In the genomic region with DNA sequence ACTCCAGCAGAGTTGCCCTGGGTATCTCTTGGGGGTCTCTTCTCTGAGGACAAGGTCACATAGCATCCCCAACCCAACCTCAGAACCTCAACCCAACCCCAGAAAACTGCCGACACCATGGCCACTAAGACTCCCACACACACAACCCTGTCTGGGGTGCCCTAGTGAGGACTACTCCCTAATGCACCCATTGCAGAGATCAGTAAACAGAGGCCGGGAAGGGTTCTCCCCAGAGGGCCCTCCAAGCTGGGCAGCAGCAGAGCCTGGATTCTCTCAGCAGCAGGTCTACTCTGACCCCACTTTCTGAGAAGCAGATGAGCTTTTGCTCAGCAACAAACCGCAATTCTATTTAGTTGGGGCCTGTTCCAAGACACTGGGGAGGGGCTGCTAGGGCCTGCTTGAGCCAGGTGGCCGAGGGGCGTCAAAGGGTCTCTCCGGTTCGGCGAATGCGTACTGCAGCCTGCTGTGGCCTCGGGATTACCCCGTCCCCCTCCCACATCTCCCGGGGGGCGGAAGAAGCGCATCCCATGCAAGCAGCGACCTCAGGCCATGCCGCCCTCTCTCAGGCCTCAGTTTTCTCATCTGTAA, we compare ENCODE assay signal across 2 cellular contexts.
TF ChIP-seq lines count a peak whose summit lies in the region.

No MANE protein-coding gene starts in this region.

TF ChIP-seq in HCT116, 20 proteins besides CTCF, POLR2A, EP300 and RAD21:
- TF ChIP-seq SP1 (IDR thresholded peaks at IDR 0.05; ENCODE audit: low read depth), result no peak
- TF ChIP-seq EGR1 (IDR thresholded peaks at IDR 0.05; ENCODE audit: low read depth), result no peak
- TF ChIP-seq EZH2phosphoT487 (IDR thresholded peaks at IDR 0.05; ENCODE audit: borderline replicate concordance), result no peak
- no peak for TF ChIP-seq YY1 (IDR thresholded peaks at IDR 0.05; ENCODE audit: extremely low read depth, insufficient replicate concordance, low read depth, low read length)
- no peak for TF ChIP-seq SIN3A (IDR thresholded peaks at IDR 0.05; ENCODE audit: low read depth)
- TF ChIP-seq TCF7L2 (IDR thresholded peaks at IDR 0.05; ENCODE audit: borderline replicate concordance, extremely low read depth, insufficient read depth, insufficient read length), result no peak
- TF ChIP-seq ZFX (IDR thresholded peaks at IDR 0.05), result no peak
- no peak for TF ChIP-seq POLR2AphosphoS5 (IDR thresholded peaks at IDR 0.05; ENCODE audit: low read depth, low read length)
- no peak for TF ChIP-seq ZNF274 (IDR thresholded peaks at IDR 0.05; ENCODE audit: low read depth, low read length)
- no peak for TF ChIP-seq SRF (IDR thresholded peaks at IDR 0.05; ENCODE audit: low read depth)

TF ChIP-seq in K562, 482 proteins besides CTCF, POLR2A, EP300 and RAD21 (continued from another document):
- TF ChIP-seq XRCC5 (IDR thresholded peaks at IDR 0.05; ENCODE audit: low read depth, low read length) (no peak), RBM25 (IDR thresholded peaks at IDR 0.05; ENCODE audit: low read depth, low read length, severe bottlenecking) (peak; percentile 90), THRAP3 (IDR thresholded peaks at IDR 0.05; ENCODE audit: borderline replicate concordance) (no peak), KLF6 (CRISPR knock-in tag; IDR thresholded peaks at IDR 0.05; ENCODE audit: borderline replicate concordance) (no peak), CREBBP (IDR thresholded peaks at IDR 0.05; ENCODE audit: low read depth, low read length) (no peak), RCOR1 (IDR thresholded peaks at IDR 0.05; ENCODE audit: borderline replicate concordance in 1 of 2, low read depth in 2 of 2, low read length in 2 of 2) (0 out of 4 replicates have a peak, but pooled peaks of 1 of the 2 experiments have one; percentile 17), ADNP (tag; IDR thresholded peaks at IDR 0.05) (peak; percentile 65; the same call in 1 of the 2 replicates), KDM1A (IDR thresholded peaks at IDR 0.05) (peak; percentile 61 to 64), NFE2 (IDR thresholded peaks at IDR 0.05; ENCODE audit: low read depth) (no peak), BCOR (IDR thresholded peaks at IDR 0.05) (peak; percentile 78), ZNF12 (CRISPR knock-in tag; IDR thresholded peaks at IDR 0.05) (no peak), U2AF2 (optimal IDR thresholded peaks at IDR 0.05; ENCODE audit: low read depth, low read length) (no peak), CREM (IDR thresholded peaks at IDR 0.05; ENCODE audit: low read depth) (no peak), SP2 (IDR thresholded peaks at IDR 0.05; ENCODE audit: extremely low read depth, low read depth, low read length, poor library complexity, severe bottlenecking) (no peak), ZBTB7A (IDR thresholded peaks at IDR 0.05; ENCODE audit: borderline replicate concordance, control insufficient read depth, low read depth, low read length) (no peak), CHD2 (IDR thresholded peaks at IDR 0.05; ENCODE audit: low read depth, low read length) (no peak), MAZ (CRISPR knock-in tag; conservative IDR thresholded peaks at IDR 0.05 in 1 of 2, IDR thresholded peaks at IDR 0.05 in 1 of 2) (no peak)
- TF ChIP-seq, protein P1, sequence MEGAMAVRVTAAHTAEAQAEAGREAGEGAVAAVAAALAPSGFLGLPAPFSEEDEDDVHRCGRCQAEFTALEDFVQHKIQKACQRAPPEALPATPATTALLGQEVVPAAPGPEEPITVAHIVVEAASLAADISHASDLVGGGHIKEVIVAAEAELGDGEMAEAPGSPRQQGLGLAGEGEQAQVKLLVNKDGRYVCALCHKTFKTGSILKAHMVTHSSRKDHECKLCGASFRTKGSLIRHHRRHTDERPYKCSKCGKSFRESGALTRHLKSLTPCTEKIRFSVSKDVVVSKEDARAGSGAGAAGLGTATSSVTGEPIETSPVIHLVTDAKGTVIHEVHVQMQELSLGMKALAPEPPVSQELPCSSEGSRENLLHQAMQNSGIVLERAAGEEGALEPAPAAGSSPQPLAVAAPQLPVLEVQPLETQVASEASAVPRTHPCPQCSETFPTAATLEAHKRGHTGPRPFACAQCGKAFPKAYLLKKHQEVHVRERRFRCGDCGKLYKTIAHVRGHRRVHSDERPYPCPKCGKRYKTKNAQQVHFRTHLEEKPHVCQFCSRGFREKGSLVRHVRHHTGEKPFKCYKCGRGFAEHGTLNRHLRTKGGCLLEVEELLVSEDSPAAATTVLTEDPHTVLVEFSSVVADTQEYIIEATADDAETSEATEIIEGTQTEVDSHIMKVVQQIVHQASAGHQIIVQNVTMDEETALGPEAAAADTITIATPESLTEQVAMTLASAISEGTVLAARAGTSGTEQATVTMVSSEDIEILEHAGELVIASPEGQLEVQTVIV (CRISPR knock-in tag; IDR thresholded peaks at IDR 0.05; ENCODE audit: borderline replicate concordance), result no peak
- TF ChIP-seq, protein P2, sequence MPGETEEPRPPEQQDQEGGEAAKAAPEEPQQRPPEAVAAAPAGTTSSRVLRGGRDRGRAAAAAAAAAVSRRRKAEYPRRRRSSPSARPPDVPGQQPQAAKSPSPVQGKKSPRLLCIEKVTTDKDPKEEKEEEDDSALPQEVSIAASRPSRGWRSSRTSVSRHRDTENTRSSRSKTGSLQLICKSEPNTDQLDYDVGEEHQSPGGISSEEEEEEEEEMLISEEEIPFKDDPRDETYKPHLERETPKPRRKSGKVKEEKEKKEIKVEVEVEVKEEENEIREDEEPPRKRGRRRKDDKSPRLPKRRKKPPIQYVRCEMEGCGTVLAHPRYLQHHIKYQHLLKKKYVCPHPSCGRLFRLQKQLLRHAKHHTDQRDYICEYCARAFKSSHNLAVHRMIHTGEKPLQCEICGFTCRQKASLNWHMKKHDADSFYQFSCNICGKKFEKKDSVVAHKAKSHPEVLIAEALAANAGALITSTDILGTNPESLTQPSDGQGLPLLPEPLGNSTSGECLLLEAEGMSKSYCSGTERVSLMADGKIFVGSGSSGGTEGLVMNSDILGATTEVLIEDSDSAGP (CRISPR knock-in tag; IDR thresholded peaks at IDR 0.05), result no peak
- TF ChIP-seq, protein P3, sequence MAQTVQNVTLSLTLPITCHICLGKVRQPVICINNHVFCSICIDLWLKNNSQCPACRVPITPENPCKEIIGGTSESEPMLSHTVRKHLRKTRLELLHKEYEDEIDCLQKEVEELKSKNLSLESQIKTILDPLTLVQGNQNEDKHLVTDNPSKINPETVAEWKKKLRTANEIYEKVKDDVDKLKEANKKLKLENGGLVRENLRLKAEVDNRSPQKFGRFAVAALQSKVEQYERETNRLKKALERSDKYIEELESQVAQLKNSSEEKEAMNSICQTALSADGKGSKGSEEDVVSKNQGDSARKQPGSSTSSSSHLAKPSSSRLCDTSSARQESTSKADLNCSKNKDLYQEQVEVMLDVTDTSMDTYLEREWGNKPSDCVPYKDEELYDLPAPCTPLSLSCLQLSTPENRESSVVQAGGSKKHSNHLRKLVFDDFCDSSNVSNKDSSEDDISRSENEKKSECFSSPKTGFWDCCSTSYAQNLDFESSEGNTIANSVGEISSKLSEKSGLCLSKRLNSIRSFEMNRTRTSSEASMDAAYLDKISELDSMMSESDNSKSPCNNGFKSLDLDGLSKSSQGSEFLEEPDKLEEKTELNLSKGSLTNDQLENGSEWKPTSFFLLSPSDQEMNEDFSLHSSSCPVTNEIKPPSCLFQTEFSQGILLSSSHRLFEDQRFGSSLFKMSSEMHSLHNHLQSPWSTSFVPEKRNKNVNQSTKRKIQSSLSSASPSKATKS (CRISPR knock-in tag; IDR thresholded peaks at IDR 0.05), result no peak
- TF ChIP-seq, protein P4, sequence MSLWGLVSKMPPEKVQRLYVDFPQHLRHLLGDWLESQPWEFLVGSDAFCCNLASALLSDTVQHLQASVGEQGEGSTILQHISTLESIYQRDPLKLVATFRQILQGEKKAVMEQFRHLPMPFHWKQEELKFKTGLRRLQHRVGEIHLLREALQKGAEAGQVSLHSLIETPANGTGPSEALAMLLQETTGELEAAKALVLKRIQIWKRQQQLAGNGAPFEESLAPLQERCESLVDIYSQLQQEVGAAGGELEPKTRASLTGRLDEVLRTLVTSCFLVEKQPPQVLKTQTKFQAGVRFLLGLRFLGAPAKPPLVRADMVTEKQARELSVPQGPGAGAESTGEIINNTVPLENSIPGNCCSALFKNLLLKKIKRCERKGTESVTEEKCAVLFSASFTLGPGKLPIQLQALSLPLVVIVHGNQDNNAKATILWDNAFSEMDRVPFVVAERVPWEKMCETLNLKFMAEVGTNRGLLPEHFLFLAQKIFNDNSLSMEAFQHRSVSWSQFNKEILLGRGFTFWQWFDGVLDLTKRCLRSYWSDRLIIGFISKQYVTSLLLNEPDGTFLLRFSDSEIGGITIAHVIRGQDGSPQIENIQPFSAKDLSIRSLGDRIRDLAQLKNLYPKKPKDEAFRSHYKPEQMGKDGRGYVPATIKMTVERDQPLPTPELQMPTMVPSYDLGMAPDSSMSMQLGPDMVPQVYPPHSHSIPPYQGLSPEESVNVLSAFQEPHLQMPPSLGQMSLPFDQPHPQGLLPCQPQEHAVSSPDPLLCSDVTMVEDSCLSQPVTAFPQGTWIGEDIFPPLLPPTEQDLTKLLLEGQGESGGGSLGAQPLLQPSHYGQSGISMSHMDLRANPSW (CRISPR knock-in tag; IDR thresholded peaks at IDR 0.05), result no peak
- TF ChIP-seq, protein P5, sequence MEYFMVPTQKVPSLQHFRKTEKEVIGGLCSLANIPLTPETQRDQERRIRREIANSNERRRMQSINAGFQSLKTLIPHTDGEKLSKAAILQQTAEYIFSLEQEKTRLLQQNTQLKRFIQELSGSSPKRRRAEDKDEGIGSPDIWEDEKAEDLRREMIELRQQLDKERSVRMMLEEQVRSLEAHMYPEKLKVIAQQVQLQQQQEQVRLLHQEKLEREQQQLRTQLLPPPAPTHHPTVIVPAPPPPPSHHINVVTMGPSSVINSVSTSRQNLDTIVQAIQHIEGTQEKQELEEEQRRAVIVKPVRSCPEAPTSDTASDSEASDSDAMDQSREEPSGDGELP (CRISPR knock-in tag; IDR thresholded peaks at IDR 0.05; ENCODE audit: borderline replicate concordance), result 0 out of 2 replicates have a peak, but pooled peaks have one; percentile 20
- TF ChIP-seq, protein P6, sequence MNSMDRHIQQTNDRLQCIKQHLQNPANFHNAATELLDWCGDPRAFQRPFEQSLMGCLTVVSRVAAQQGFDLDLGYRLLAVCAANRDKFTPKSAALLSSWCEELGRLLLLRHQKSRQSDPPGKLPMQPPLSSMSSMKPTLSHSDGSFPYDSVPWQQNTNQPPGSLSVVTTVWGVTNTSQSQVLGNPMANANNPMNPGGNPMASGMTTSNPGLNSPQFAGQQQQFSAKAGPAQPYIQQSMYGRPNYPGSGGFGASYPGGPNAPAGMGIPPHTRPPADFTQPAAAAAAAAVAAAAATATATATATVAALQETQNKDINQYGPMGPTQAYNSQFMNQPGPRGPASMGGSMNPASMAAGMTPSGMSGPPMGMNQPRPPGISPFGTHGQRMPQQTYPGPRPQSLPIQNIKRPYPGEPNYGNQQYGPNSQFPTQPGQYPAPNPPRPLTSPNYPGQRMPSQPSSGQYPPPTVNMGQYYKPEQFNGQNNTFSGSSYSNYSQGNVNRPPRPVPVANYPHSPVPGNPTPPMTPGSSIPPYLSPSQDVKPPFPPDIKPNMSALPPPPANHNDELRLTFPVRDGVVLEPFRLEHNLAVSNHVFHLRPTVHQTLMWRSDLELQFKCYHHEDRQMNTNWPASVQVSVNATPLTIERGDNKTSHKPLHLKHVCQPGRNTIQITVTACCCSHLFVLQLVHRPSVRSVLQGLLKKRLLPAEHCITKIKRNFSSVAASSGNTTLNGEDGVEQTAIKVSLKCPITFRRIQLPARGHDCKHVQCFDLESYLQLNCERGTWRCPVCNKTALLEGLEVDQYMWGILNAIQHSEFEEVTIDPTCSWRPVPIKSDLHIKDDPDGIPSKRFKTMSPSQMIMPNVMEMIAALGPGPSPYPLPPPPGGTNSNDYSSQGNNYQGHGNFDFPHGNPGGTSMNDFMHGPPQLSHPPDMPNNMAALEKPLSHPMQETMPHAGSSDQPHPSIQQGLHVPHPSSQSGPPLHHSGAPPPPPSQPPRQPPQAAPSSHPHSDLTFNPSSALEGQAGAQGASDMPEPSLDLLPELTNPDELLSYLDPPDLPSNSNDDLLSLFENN (IDR thresholded peaks at IDR 0.05; ENCODE audit: low read depth in 2 of 2, low read length in 2 of 2), result no peak
- TF ChIP-seq, protein P7, sequence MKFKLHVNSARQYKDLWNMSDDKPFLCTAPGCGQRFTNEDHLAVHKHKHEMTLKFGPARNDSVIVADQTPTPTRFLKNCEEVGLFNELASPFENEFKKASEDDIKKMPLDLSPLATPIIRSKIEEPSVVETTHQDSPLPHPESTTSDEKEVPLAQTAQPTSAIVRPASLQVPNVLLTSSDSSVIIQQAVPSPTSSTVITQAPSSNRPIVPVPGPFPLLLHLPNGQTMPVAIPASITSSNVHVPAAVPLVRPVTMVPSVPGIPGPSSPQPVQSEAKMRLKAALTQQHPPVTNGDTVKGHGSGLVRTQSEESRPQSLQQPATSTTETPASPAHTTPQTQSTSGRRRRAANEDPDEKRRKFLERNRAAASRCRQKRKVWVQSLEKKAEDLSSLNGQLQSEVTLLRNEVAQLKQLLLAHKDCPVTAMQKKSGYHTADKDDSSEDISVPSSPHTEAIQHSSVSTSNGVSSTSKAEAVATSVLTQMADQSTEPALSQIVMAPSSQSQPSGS (CRISPR knock-in tag; IDR thresholded peaks at IDR 0.05), result 0 out of 2 replicates have a peak, but pooled peaks have one; percentile 22
